8 cellular contexts compared by ENCODE assay signal in the genomic region with DNA sequence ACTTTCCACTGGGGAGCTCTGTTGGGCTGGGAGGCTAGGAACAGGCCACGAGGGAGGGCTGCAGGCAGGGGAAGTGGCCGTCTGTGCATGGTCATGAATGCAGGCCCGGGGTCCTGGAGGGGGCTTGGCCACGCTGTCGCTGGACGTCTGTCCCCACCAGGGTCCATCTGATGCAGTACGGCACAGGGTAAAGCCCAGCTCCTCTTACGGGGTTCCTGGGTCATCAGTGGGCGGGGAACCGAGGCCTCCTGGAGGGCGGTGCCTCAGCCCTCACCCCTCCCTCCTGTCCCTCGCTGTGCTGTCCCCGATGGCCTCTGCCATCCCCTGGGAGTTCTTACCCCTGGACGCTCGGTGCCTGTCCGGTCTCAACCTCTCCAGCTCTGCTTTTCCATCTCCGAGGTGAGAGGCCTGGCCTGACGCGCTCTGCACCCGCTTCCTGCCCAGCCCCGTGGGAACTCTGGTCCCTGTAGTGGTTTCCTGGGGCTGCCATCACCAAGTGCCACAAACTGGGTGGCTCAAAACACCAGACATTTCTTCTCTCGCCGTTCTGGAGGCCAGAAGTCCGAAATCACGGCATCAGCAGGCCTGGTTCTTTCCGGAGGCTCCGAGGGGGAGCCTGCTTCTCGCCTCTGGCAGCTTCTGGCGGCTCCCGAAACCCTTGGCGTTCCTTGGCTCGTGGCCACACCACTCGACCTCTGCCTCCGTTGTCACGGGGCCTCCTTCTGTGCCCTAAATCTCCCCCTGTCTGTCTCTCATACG.
DNase-seq lines count a peak whose midpoint lies in the region; ATAC-seq, FAIRE-seq and TF ChIP-seq lines count a peak whose summit lies in the region.

No MANE protein-coding gene starts in this region.

- no peak for FAIRE-seq in H54 (lab: Jason Lieb, UNC)

- DNase-seq in A172 (ENCODE audit: low spot score) (peak; percentile 81), H54 (ENCODE audit: insufficient read length, low spot score) (no peak), astrocyte of the spinal cord (ENCODE audit: low read depth, low spot score) (peak; percentile 57), right lobe of liver (peak; percentile 37 to 59 (median 52)), tibial nerve (ENCODE audit: low spot score in 2 of 2) (peak in 1 of 2 donors; percentile 16), occipital lobe (lab: John Stamatoyannopoulos, UW) (no peak)

- in situ Hi-C loops in astrocyte of the spinal cord (cut with HindIII; ENCODE audit: low sequenced_read_pairs): no loop called here

- H3K9me3 ChIP-seq in right lobe of liver: no peaks in the 10 kb centered on the region
- H3K9me3 ChIP-seq in tibial nerve: no peaks in the 10 kb centered on the region

- H3K36me3 ChIP-seq in right lobe of liver (no peaks in the 10 kb centered on the region), tibial nerve (no peaks in the 10 kb centered on the region)

- no peak for TF ChIP-seq CTCF in astrocyte of the spinal cord (IDR thresholded peaks at IDR 0.05; ENCODE audit: low read depth, low read length)
- TF ChIP-seq CTCF in right lobe of liver (IDR thresholded peaks at IDR 0.05): no peak
- TF ChIP-seq CTCF in tibial nerve (IDR thresholded peaks at IDR 0.05): no peak

- TF ChIP-seq POLR2A in H54 (IDR thresholded peaks at IDR 0.05; ENCODE audit: low read depth, low read length): peak; percentile 61
- no peak for TF ChIP-seq POLR2A in right lobe of liver (IDR thresholded peaks at IDR 0.05)
- TF ChIP-seq POLR2A in tibial nerve (IDR thresholded peaks at IDR 0.05): no peak

- H3K27me3 ChIP-seq in right lobe of liver (no peaks in the 10 kb centered on the region), tibial nerve (no peaks in the 10 kb centered on the region)

- H3K27ac ChIP-seq in right lobe of liver (peak overlapping the region; percentile 84 to 95 (median 95)), tibial nerve (peak overlapping the region; percentile 86 to 97 (median 91))

- no peak for TF ChIP-seq EP300 in tibial nerve (IDR thresholded peaks at IDR 0.05)

- ATAC-seq in right lobe of liver: no peak
- ATAC-seq in HG03460 (IDR thresholded peaks at IDR 0.05; ENCODE audit: unreplicated experiment): no peak
- no peak for ATAC-seq in HG03175 (IDR thresholded peaks at IDR 0.05; ENCODE audit: unreplicated experiment)

- intact Hi-C loops in right lobe of liver (cut with DNase I): no loop called here

- peaks cover 0 to 48% (median 28%) of the 10 kb centered on the region in 4 donors for H3K4me1 ChIP-seq in right lobe of liver
- peaks cover 0 to 96% (median 67%) of the 10 kb centered on the region in 4 donors for H3K4me1 ChIP-seq in tibial nerve

- WGBS in right lobe of liver (ENCODE audit: insufficient coverage, low coverage, low lambda C conversion rate, missing lambda C conversion rate): 73% methylated on average over 23 of the region's 36 CpGs
- 32 to 37% methylated on average over 36 of the region's 36 CpGs for WGBS in tibial nerve, 2 donors

- H3K4me3 ChIP-seq in astrocyte of the spinal cord (ENCODE audit: low read depth, low read length) (peak overlapping the region; percentile 8), right lobe of liver (no peak overlapping the region), tibial nerve (peak overlapping the region in 3 of 4 donors; percentile 26 to 54 (median 30))

Comparison
In these comparisons a context has a peak if more than half of its experiments do, and no peak if none do; other contexts are left out.
1. DNase-seq: peak in A172 (single experiment), astrocyte of the spinal cord (single experiment) and right lobe of liver (3 of 3); none in H54 (single experiment) and occipital lobe (single experiment).
2. H3K4me3 ChIP-seq: peak in astrocyte of the spinal cord (single experiment) and tibial nerve (3 of 4); none in right lobe of liver (0 of 3).